Comparison of ENCODE assay signal across 8 cellular contexts in the genomic region with DNA sequence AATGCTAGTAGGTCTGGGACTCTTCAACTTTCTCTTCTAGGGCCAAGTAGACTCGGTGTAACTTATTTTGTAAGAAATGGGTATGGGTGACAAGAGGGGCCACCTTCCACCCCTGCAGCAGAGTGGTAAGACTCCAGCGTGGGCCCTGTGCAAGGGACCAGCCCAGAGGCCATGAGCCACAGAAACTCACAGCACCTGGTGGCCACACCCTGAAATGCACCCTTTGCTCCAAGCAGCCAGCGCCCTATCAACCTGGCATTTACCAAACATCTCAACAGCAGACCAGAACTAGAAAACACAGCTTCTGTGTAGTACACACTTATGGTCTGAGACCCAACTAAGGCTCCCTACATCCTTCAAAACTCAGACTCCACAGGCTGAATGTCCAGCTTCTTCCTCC. TPM values are rescaled to one million over a fixed set of nuclear protein-coding genes. Genes with fewer than 3 reads are reported as not detected.
A peak's percentile ranks its signal among the peaks of the same experiment; 100 is the strongest.
DNase-seq lines count a peak whose midpoint lies in the region; TF ChIP-seq lines count a peak whose summit lies in the region.

No MANE protein-coding gene starts in this region.

- H3K27me3 Mint-ChIP-seq in endodermal cell (ENCODE audit: insufficient read depth) = no peaks in the 10 kb centered on the region

- H3K27ac Mint-ChIP-seq in endodermal cell = peak overlapping the region; percentile 50

- DNase-seq in NCI-H2196 (lab: John Stamatoyannopoulos, UW; ENCODE audit: unreplicated experiment) (peak; percentile 56), NCI-H2196 treated with DMSO at 0.1 percent for 48 hours (lab: John Stamatoyannopoulos, UW; ENCODE audit: unreplicated experiment) (no peak), NCI-H1092 (lab: John Stamatoyannopoulos, UW) (peak; percentile 9), endodermal cell (peak; percentile 87), uterus (no peak), medulla oblongata (ENCODE audit: extremely low spot score) (no peak)
- DNase-seq in activated CD4-positive, alpha-beta T cell treated with anti-CD3 and anti-CD28 coated beads, Interleukin-2, amount 50 U/mL, for 1 hour = peak; percentile 78

- TF ChIP-seq POLR2A in uterus (IDR thresholded peaks at IDR 0.05) = no peak

- H3K27me3 ChIP-seq in endodermal cell (ENCODE audit: control insufficient read depth, insufficient read depth, low read length, poor library complexity, severe bottlenecking) (no peaks in the 10 kb centered on the region), neutrophil (no peaks in the 10 kb centered on the region), uterus (no peaks in the 10 kb centered on the region)

- no peaks in the 10 kb centered on the region for H3K4me1 ChIP-seq in endodermal cell (ENCODE audit: control insufficient read depth, insufficient read depth, low read length)
- H3K4me1 ChIP-seq in neutrophil (ENCODE audit: control insufficient read depth in 1 of 2, insufficient read depth in 1 of 2, low read depth in 1 of 2, low read length in 1 of 2) = peaks cover 11 to 15% of the 10 kb centered on the region in 2 experiments
- no peaks in the 10 kb centered on the region for H3K4me1 ChIP-seq in uterus

- H3K4me3 ChIP-seq in endodermal cell (ENCODE audit: low read length) = no peak overlapping the region
- H3K4me3 ChIP-seq in neutrophil (ENCODE audit: low read depth in 1 of 2, low read length in 1 of 2) = no peak overlapping the region
- no peak overlapping the region for H3K4me3 ChIP-seq in uterus

- H3K9ac ChIP-seq in endodermal cell (ENCODE audit: extremely low read depth, low read length, poor library complexity, severe bottlenecking) = no peak overlapping the region

- H3K4me3 Mint-ChIP-seq in endodermal cell = no peak overlapping the region

- TF ChIP-seq CTCF in endodermal cell (conservative IDR thresholded peaks at IDR 0.05) (peak; percentile 77), neutrophil (IDR thresholded peaks at IDR 0.05) (peak; percentile 72), uterus (IDR thresholded peaks at IDR 0.05) (peak in 3 of 4 experiments; percentile 15 to 38 (median 33))

- peaks cover 47% of the 10 kb centered on the region for H3K36me3 ChIP-seq in endodermal cell (ENCODE audit: control insufficient read depth, insufficient read depth, low read length)
- H3K36me3 ChIP-seq in neutrophil = peaks cover 5% of the 10 kb centered on the region
- no peaks in the 10 kb centered on the region for H3K36me3 ChIP-seq in uterus

- H3K27ac ChIP-seq in endodermal cell (ENCODE audit: low read depth, low read length) (no peak overlapping the region), neutrophil (peak overlapping the region; percentile 2), uterus (no peak overlapping the region)

- H3K36me3 Mint-ChIP-seq in endodermal cell (ENCODE audit: low read depth) = peaks cover 48% of the 10 kb centered on the region

- no peaks in the 10 kb centered on the region for H3K9me3 Mint-ChIP-seq in endodermal cell

- WGBS in endodermal cell (ENCODE audit: insufficient coverage in 1 of 2, insufficient read length in 1 of 2), 2 experiments = 87 to 100% methylated on average over 2 to 3 of the region's 3 CpGs

- peaks cover 7% of the 10 kb centered on the region for H3K4me1 Mint-ChIP-seq in endodermal cell

- intact Hi-C loops in uterus (cut with DNase I; ENCODE audit: low total_unique reads) = no loop called here

- no peaks in the 10 kb centered on the region for H3K9me3 ChIP-seq in endodermal cell (ENCODE audit: control insufficient read depth, low read length)
- no peaks in the 10 kb centered on the region for H3K9me3 ChIP-seq in neutrophil
- H3K9me3 ChIP-seq in uterus = no peaks in the 10 kb centered on the region

RNA-seq across cellular contexts. Expression of gene CDCA5, which starts 5.7 kb away (rescaled TPM):
- total RNA-seq in endodermal cell (10 to 100 TPM; 48.1 to 82.6 TPM), uterus (1 to 10 TPM in 1 of 4 donors, under 1 TPM in 2, not detected in 1; 0.30 to 7.1 (median 0.77) TPM)
- polyA plus RNA-seq in endodermal cell (2013, experiment 1 of 2) = 52.0 TPM
- 46.1 TPM for polyA plus RNA-seq in endodermal cell (2013, experiment 2 of 2)

RNA-seq across cellular contexts. Expression of gene ZFPL1, which starts 5.9 kb away (rescaled TPM):
- total RNA-seq in endodermal cell (10 to 100 TPM; 35.7 to 46.6 TPM), uterus (10 to 100 TPM in 3 of 4 donors, 1 to 10 TPM in 1; 9.0 to 37.5 (median 24.5) TPM)
- polyA plus RNA-seq in endodermal cell (2013, experiment 1 of 2) = 50.1 TPM
- polyA plus RNA-seq in endodermal cell (2013, experiment 2 of 2) = 41.9 TPM

RNA-seq across cellular contexts. Expression of gene VPS51, which starts 17.9 kb away (rescaled TPM):
- total RNA-seq in endodermal cell = 100 to 1,000 TPM; 107 to 113 TPM
- polyA plus RNA-seq in endodermal cell (2013, experiment 1 of 2) = 67.1 TPM
- polyA plus RNA-seq in endodermal cell (2013, experiment 2 of 2) = 64.7 TPM
- total RNA-seq in uterus = 100 to 1,000 TPM in 3 of 4 donors, 10 to 100 TPM in 1; 96.1 to 447 (median 140) TPM

RNA-seq across cellular contexts. Expression of gene NAALADL1, which starts 19.8 kb away (rescaled TPM):
- 1 to 10 TPM; 2.2 to 4.5 TPM for total RNA-seq in endodermal cell
- polyA plus RNA-seq in endodermal cell (2013, experiment 1 of 2) = 1.4 TPM
- polyA plus RNA-seq in endodermal cell (2013, experiment 2 of 2) = 0.75 TPM
- total RNA-seq in uterus = 10 to 100 TPM in 2 of 4 donors, under 1 TPM in 2; 0.59 to 37.1 (median 17.6) TPM

RNA-seq across cellular contexts. Expression of gene TM7SF2, which starts 33.5 kb away (rescaled TPM):
- total RNA-seq in endodermal cell (100 to 1,000 TPM in 1 of 2 donors, 10 to 100 TPM in 1; 97.9 to 108 TPM), uterus (10 to 100 TPM in 1 of 4 donors, 1 to 10 TPM in 2, under 1 TPM in 1; 0.77 to 16.7 (median 5.5) TPM)
- polyA plus RNA-seq in endodermal cell (2013, experiment 1 of 2) = 75.3 TPM
- polyA plus RNA-seq in endodermal cell (2013, experiment 2 of 2) = 70.5 TPM

Comparison
In these comparisons a context has a peak if more than half of its experiments do, and no peak if none do; other contexts are left out.
1. DNase-seq: peak in NCI-H2196 (single experiment), NCI-H1092 (single experiment), activated CD4-positive, alpha-beta T cell treated with anti-CD3 and anti-CD28 coated beads, Interleukin-2, amount 50 U/mL, for 1 hour (single experiment) and endodermal cell (single experiment); none in NCI-H2196 treated with DMSO at 0.1 percent for 48 hours (single experiment), uterus (0 of 2) and medulla oblongata (single experiment).
2. RNA of gene CDCA5, which starts 5.7 kb away (total RNA-seq): 48.1 to 82.6 TPM in endodermal cell; 0.30 to 7.1 TPM in uterus; every median in the first group is over 4 times any median in the second.
3. Peak in every context shown above with its lines, with median percentiles within 50 percentile points of each other: CTCF ChIP-seq.